ENCODE assay signal across 14 cellular contexts in the genomic region with DNA sequence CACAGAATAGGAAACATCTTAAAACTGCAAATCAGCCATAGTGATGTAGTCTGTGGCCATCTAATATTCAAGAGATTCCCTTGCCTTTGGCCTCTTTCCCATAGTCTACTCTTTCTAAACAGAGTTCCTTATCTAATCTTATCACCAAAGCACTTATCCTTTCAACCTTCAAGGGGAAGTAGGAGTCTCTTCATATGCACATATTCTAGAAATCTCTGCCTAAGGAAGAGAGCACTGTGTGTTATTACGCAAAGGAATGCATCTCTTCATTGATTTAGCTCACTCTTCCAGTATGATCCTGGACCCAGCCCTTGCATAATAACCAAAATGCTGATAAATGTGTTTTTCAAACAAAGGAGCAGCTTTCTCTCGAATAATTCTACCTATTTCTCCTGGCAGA.
A peak's percentile ranks its signal among the peaks of the same experiment; 100 is the strongest.
DNase-seq lines count a peak whose midpoint lies in the region; ATAC-seq and TF ChIP-seq lines count a peak whose summit lies in the region.
"Had no signal": no experiment of that assay in that cellular context is flagged by ENCODE, and none has a peak within 500 bp of the region (broad histone marks: within the 10 kb centered on the region; RNA-seq: fewer than 3 reads in every experiment).

No MANE protein-coding gene starts in this region.

- H3K4me1 ChIP-seq in OCI-LY3 (ENCODE audit: low read length), result peaks cover 63% of the 10 kb centered on the region

- H3K79me2 ChIP-seq in OCI-LY3 (ENCODE audit: low read length), result no peaks in the 10 kb centered on the region

- peaks cover 5% of the 10 kb centered on the region for H3K27me3 Mint-ChIP-seq in activated T-cell treated with anti-CD3 and anti-CD28 coated beads, Interleukin-2, amount 50 U/mL, for 72 hours (ENCODE audit: low read depth)
- H3K27me3 Mint-ChIP-seq in effector memory CD8-positive, alpha-beta T cell, result no peaks in the 10 kb centered on the region
- no peaks in the 10 kb centered on the region for H3K27me3 Mint-ChIP-seq in stimulated activated memory B cell treated with anti-CD40 and anti-IgM and Interleukin-4, amounts not matched to agents 10 μg/mL and 1 μg/mL and 100 μg/mL, for 72 hours

- peak overlapping the region; percentile 42 for H3K27ac Mint-ChIP-seq in activated T-cell treated with anti-CD3 and anti-CD28 coated beads, Interleukin-2, amount 50 U/mL, for 72 hours
- H3K27ac Mint-ChIP-seq in effector memory CD8-positive, alpha-beta T cell, result peak overlapping the region; percentile 18 to 52
- peak overlapping the region; percentile 50 for H3K27ac Mint-ChIP-seq in stimulated activated memory B cell treated with anti-CD40 and anti-IgM and Interleukin-4, amounts not matched to agents 10 μg/mL and 1 μg/mL and 100 μg/mL, for 72 hours

- peak overlapping the region; percentile 10; the same call in 1 of the 2 replicates for H3K4me3 ChIP-seq in OCI-LY3 (ENCODE audit: low read length)
- H3K4me3 ChIP-seq: heart left ventricle, skin epidermis, upper lobe of right lung had no signal

- peak overlapping the region; percentile 97 for H3K27ac ChIP-seq in OCI-LY3 (ENCODE audit: low read length)
- H3K27ac ChIP-seq: upper lobe of right lung had no signal

- no peak for DNase-seq in activated T-cell treated with anti-CD3 and anti-CD28 coated beads, Interleukin-2, amount 50 U/mL, for 72 hours
- DNase-seq in activated T-cell treated with anti-CD3 and anti-CD28 coated beads for 4 hours (no peak), NCI-H1105 treated with DMSO at 0.1 percent for 48 hours (lab: John Stamatoyannopoulos, UW) (no peak)
- no peak for DNase-seq in effector memory CD8-positive, alpha-beta T cell
- DNase-seq: amniotic stem cell; erythroblast; heart left ventricle; stimulated activated naive CD4-positive, alpha-beta T cell; upper lobe of right lung had no signal

- H3K9me3 ChIP-seq in OCI-LY3 (ENCODE audit: insufficient read depth, low read length), result peaks cover 8% of the 10 kb centered on the region
- H3K9me3 ChIP-seq: upper lobe of right lung had no signal

- peaks cover 12% of the 10 kb centered on the region for H3K36me3 ChIP-seq in OCI-LY3 (replicated peaks; ENCODE audit: low read depth, low read length)
- H3K36me3 ChIP-seq: heart left ventricle, upper lobe of right lung had no signal

- TF ChIP-seq CTCF in OCI-LY3 (IDR thresholded peaks at IDR 0.05; ENCODE audit: low read depth, low read length), result no peak

- no peaks in the 10 kb centered on the region for H4K20me1 ChIP-seq in OCI-LY3 (ENCODE audit: insufficient read depth, low read length)

- peaks cover 3% of the 10 kb centered on the region in 2 donors for H3K36me3 Mint-ChIP-seq in activated T-cell treated with anti-CD3 and anti-CD28 coated beads, Interleukin-2, amount 50 U/mL, for 72 hours (ENCODE audit: insufficient read depth in 2 of 2)
- peaks cover 2% of the 10 kb centered on the region for H3K36me3 Mint-ChIP-seq in effector memory CD8-positive, alpha-beta T cell (ENCODE audit: insufficient read depth)
- H3K36me3 Mint-ChIP-seq in stimulated activated memory B cell treated with anti-CD40 and anti-IgM and Interleukin-4, amounts not matched to agents 10 μg/mL and 1 μg/mL and 100 μg/mL, for 72 hours, result no peaks in the 10 kb centered on the region

- peak overlapping the region; percentile 58 for H3K4me2 ChIP-seq in OCI-LY3 (ENCODE audit: low read length)

- peak overlapping the region; percentile 89 for H3K9ac ChIP-seq in OCI-LY3 (ENCODE audit: low read length)

- H3K4me3 Mint-ChIP-seq in activated T-cell treated with anti-CD3 and anti-CD28 coated beads, Interleukin-2, amount 50 U/mL, for 72 hours, result peak overlapping the region; percentile 2 to 37
- H3K4me3 Mint-ChIP-seq in effector memory CD8-positive, alpha-beta T cell, result peak overlapping the region; percentile 13 to 19
- no peak overlapping the region for H3K4me3 Mint-ChIP-seq in stimulated activated memory B cell treated with anti-CD40 and anti-IgM and Interleukin-4, amounts not matched to agents 10 μg/mL and 1 μg/mL and 100 μg/mL, for 72 hours

- ATAC-seq in activated T-cell treated with anti-CD3 and anti-CD28 coated beads, Interleukin-2, amount 50 U/mL, for 72 hours (replicated peaks in 1 of 2), result no peak
- ATAC-seq in effector memory CD8-positive, alpha-beta T cell (replicated peaks), result no peak
- no peak for ATAC-seq in stimulated activated memory B cell treated with anti-CD40 and anti-IgM and Interleukin-4, amounts not matched to agents 10 μg/mL and 1 μg/mL and 100 μg/mL, for 72 hours
- ATAC-seq in GM21367 (IDR thresholded peaks at IDR 0.05; ENCODE audit: unreplicated experiment) (no peak), GM21825 (IDR thresholded peaks at IDR 0.05; ENCODE audit: unreplicated experiment) (no peak)
- ATAC-seq: heart left ventricle had no signal

- peaks cover 43% of the 10 kb centered on the region for H3K4me1 Mint-ChIP-seq in activated T-cell treated with anti-CD3 and anti-CD28 coated beads, Interleukin-2, amount 50 U/mL, for 72 hours (ENCODE audit: low read depth)
- peaks cover 31 to 39% of the 10 kb centered on the region in 2 donors for H3K4me1 Mint-ChIP-seq in effector memory CD8-positive, alpha-beta T cell (ENCODE audit: low read depth in 2 of 2)
- H3K4me1 Mint-ChIP-seq in stimulated activated memory B cell treated with anti-CD40 and anti-IgM and Interleukin-4, amounts not matched to agents 10 μg/mL and 1 μg/mL and 100 μg/mL, for 72 hours, result peaks cover 31% of the 10 kb centered on the region

- peaks cover 0 to 3% of the 10 kb centered on the region in 2 donors for H3K9me3 Mint-ChIP-seq in activated T-cell treated with anti-CD3 and anti-CD28 coated beads, Interleukin-2, amount 50 U/mL, for 72 hours
- no peaks in the 10 kb centered on the region for H3K9me3 Mint-ChIP-seq in effector memory CD8-positive, alpha-beta T cell
- no peaks in the 10 kb centered on the region for H3K9me3 Mint-ChIP-seq in stimulated activated memory B cell treated with anti-CD40 and anti-IgM and Interleukin-4, amounts not matched to agents 10 μg/mL and 1 μg/mL and 100 μg/mL, for 72 hours

- H2AFZ ChIP-seq in OCI-LY3 (ENCODE audit: low read depth, low read length), result no peak overlapping the region

- H3K27me3 ChIP-seq in OCI-LY3 (ENCODE audit: low read depth, low read length), result no peaks in the 10 kb centered on the region
- H3K27me3 ChIP-seq: heart left ventricle, upper lobe of right lung had no signal
